14 cellular contexts compared by ENCODE assay signal in the genomic region with DNA sequence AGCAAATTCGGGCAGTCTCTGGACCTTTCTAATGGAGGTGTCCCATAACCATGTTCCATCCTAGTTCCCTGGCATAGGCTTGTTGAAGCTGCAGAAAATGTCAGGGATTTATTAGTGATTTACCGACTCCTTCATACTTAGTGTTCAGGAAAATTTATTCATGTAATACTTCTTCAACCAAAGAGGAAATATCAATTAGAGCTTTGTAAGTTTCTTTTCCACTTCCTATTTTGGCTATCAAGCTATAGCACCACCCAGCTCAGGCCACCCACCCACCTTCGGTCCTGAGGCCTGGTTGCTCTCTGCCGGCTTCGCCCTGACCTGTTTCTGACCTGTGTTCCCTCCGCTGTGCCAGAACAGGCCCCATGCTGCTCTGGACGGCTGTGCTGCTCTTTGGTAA. TPM values are rescaled to one million over a fixed set of nuclear protein-coding genes. Genes with fewer than 3 reads are reported as not detected.
"Had no signal": no experiment of that assay in that cellular context is flagged by ENCODE, and none has a peak within 500 bp of the region (broad histone marks: within the 10 kb centered on the region; RNA-seq: fewer than 3 reads in every experiment).

A gene with protein sequence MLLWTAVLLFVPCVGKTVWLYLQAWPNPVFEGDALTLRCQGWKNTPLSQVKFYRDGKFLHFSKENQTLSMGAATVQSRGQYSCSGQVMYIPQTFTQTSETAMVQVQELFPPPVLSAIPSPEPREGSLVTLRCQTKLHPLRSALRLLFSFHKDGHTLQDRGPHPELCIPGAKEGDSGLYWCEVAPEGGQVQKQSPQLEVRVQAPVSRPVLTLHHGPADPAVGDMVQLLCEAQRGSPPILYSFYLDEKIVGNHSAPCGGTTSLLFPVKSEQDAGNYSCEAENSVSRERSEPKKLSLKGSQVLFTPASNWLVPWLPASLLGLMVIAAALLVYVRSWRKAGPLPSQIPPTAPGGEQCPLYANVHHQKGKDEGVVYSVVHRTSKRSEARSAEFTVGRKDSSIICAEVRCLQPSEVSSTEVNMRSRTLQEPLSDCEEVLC (plus strand): TSS at position 301 of the 400 bp plus-strand sequence. CDS start 65 bp downstream, at position 366.

- H3K27ac ChIP-seq: coronary artery, hepatocyte, thyroid gland, uterus, WERI-Rb-1 had no signal

- H3K9me3 ChIP-seq: thyroid gland, uterus had no signal

- H3K27me3 ChIP-seq: thyroid gland, uterus had no signal

- DNase-seq: activated CD4-positive, alpha-beta T cell treated with anti-CD3 and anti-CD28 coated beads for 4 hours; activated CD8-positive, alpha-beta memory T cell treated with anti-CD3 and anti-CD28 coated beads for 24 hours; activated gamma-delta T cell; caudate nucleus; effector memory CD4-positive, alpha-beta T cell; mesendoderm; thyroid gland; uterus; WERI-Rb-1 had no signal

- H3K4me3 ChIP-seq: coronary artery, hepatocyte, thyroid gland, uterus had no signal

- H3K4me1 ChIP-seq: uterus had no signal

- H3K36me3 ChIP-seq: thyroid gland, uterus, WERI-Rb-1 had no signal

RNA-seq across cellular contexts. Expression of the gene that starts here (rescaled TPM):
- total RNA-seq: epithelial cell of proximal tubule, hepatocyte, kidney epithelial cell, skeletal muscle tissue had no signal
- polyA plus RNA-seq: hepatocyte had no signal
